Comparison of ENCODE assay signal across 8 cellular contexts in genomic region chr11:121023848-121024751, GRCh38. TPM values are rescaled to one million over a fixed set of nuclear protein-coding genes. Genes with fewer than 3 reads are reported as not detected.
A peak's percentile ranks its signal among the peaks of the same experiment; 100 is the strongest.
DNase-seq lines count a peak whose midpoint lies in the region; ATAC-seq and TF ChIP-seq lines count a peak whose summit lies in the region.

TSS of gene TBCEL (plus strand) at chr11:121024102. CDS start at chr11:121045691, 21,589 bp downstream.

- peak; percentile 89 for DNase-seq in GM06990 (ENCODE audit: extremely low read depth, insufficient read length)
- peak; percentile 64 for DNase-seq in HFFc6
- DNase-seq in NAMALWA (ENCODE audit: low spot score): peak; percentile 89
- DNase-seq in SW 1271 (lab: John Stamatoyannopoulos, UW): peak; percentile 72 to 78
- DNase-seq in activated naive CD8-positive, alpha-beta T cell treated with anti-CD3 and anti-CD28 coated beads, Interleukin-2, amount 50 U/mL, for 16 hours (ENCODE audit: low read depth, low spot score): peak; percentile 64
- peak; percentile 91 for DNase-seq in cardiac septum (ENCODE audit: low spot score)
- DNase-seq in posterior vena cava (ENCODE audit: low spot score): peak; percentile 96
- peak; percentile 86 to 95 for DNase-seq in upper lobe of left lung

- TF ChIP-seq POLR2A in upper lobe of left lung (IDR thresholded peaks at IDR 0.05): peak in 3 of 4 donors; percentile 32 to 70 (median 65)

- H3K9me3 ChIP-seq in upper lobe of left lung: no peaks in the 10 kb centered on the region

- 1 to 2% methylated on average over 14 to 39 of the region's 54 CpGs for WGBS in upper lobe of left lung, 2 donors

- intact Hi-C loops in cardiac septum (cut with DNase I) (no loop called here), posterior vena cava (cut with DNase I) (no loop called here)

- no peaks in the 10 kb centered on the region for H3K36me3 ChIP-seq in GM06990 (ENCODE audit: control insufficient read depth, insufficient read depth, low read length)
- H3K36me3 ChIP-seq in upper lobe of left lung: no peaks in the 10 kb centered on the region

- ATAC-seq in upper lobe of left lung (ENCODE audit: low FRiP score in 2 of 2): peak; percentile 91 to 95

- no peaks in the 10 kb centered on the region for H3K9me3 Mint-ChIP-seq in HFFc6

- peaks cover 6 to 35% (median 14%) of the 10 kb centered on the region in 4 donors for H3K4me1 ChIP-seq in upper lobe of left lung

- H3K4me1 Mint-ChIP-seq in HFFc6 (ENCODE audit: low read depth): peaks cover 22% of the 10 kb centered on the region

- H3K27me3 ChIP-seq in GM06990 (replicated peaks; ENCODE audit: control insufficient read depth, insufficient read depth, low read length) (no peaks in the 10 kb centered on the region), upper lobe of left lung (no peaks in the 10 kb centered on the region)

- H3K4me3 ChIP-seq in GM06990 (replicated peaks; ENCODE audit: low read depth, low read length) (peak within 1 kb of the TSS; percentile 87), upper lobe of left lung (peak within 1 kb of the TSS; percentile 67 to 97 (median 77))

- TF ChIP-seq CTCF in GM06990 (IDR thresholded peaks at IDR 0.05; ENCODE audit: insufficient read depth, low read length, poor library complexity, severe bottlenecking) (no peak), HFFc6 (IDR thresholded peaks at IDR 0.05) (no peak), upper lobe of left lung (IDR thresholded peaks at IDR 0.05) (peak in 1 of 6 experiments; percentile 10)

- peak within 1 kb of the TSS; percentile 83 to 88 (median 87) for H3K27ac ChIP-seq in upper lobe of left lung

- H3K27me3 Mint-ChIP-seq in HFFc6 (ENCODE audit: insufficient read depth): no peaks in the 10 kb centered on the region; the same call in 1 of the 2 replicates

- H3K27ac Mint-ChIP-seq in HFFc6: peak within 1 kb of the TSS; percentile 81

- H3K36me3 Mint-ChIP-seq in HFFc6 (ENCODE audit: low read depth): no peaks in the 10 kb centered on the region

- peak in 1 of 4 donors; percentile 4 for TF ChIP-seq EP300 in upper lobe of left lung (IDR thresholded peaks at IDR 0.05)

- H3K4me3 Mint-ChIP-seq in HFFc6: peak within 1 kb of the TSS; percentile 93

RNA-seq across cellular contexts. Expression of gene TBCEL, which starts in this region (rescaled TPM):
- 10 to 100 TPM; 15.0 to 23.4 (median 18.2) TPM for total RNA-seq in HFFc6 (2021; fragmentation: NEBNext Ultra II Directional; extraction: Animal tissue kit (Norgen Biotek cat#: 25700))
- total RNA-seq in cardiac septum (32.9 TPM), posterior vena cava (10 to 100 TPM; 30.8 to 32.7 TPM), upper lobe of left lung (10 to 100 TPM; 30.4 to 52.7 (median 31.9) TPM)

Comparison
In these comparisons a context has a peak if more than half of its experiments do, and no peak if none do; other contexts are left out.
1. Peak in every context shown above with its lines: DNase-seq, ATAC-seq, H3K4me3 ChIP-seq and H3K27ac ChIP-seq.